15 cellular contexts compared by ENCODE assay signal in genomic region chr12:34400423-34400881, GRCh38.
DNase-seq lines count a peak whose midpoint lies in the region; ATAC-seq and TF ChIP-seq lines count a peak whose summit lies in the region.
"Had no signal": no experiment of that assay in that cellular context is flagged by ENCODE, and none has a peak within 500 bp of the region (broad histone marks: within the 10 kb centered on the region; RNA-seq: fewer than 3 reads in every experiment).

No MANE protein-coding gene starts in this region.

- no peak for TF ChIP-seq CTCF in testis (IDR thresholded peaks at IDR 0.05)

- H3K27me3 ChIP-seq in testis: no peaks in the 10 kb centered on the region
- H3K27me3 ChIP-seq: cardiac muscle cell, neutrophil, upper lobe of left lung had no signal

- H3K4me1 ChIP-seq in testis: no peaks in the 10 kb centered on the region
- H3K4me1 ChIP-seq: heart right ventricle, upper lobe of left lung had no signal

- H3K36me3 ChIP-seq in testis (ENCODE audit: low read depth, missing control alignments): no peaks in the 10 kb centered on the region
- H3K36me3 ChIP-seq: cardiac muscle cell, heart right ventricle, neutrophil, upper lobe of left lung had no signal

- intact Hi-C loops in testis (cut with DNase I; ENCODE audit: low total_unique reads): no loop called here

- no peaks in the 10 kb centered on the region for H3K9me3 ChIP-seq in testis

- no peak overlapping the region for H3K27ac ChIP-seq in testis
- H3K27ac ChIP-seq: cardiac muscle cell, heart right ventricle, neutrophil, upper lobe of left lung had no signal

- ATAC-seq in left lobe of liver (no peak), GM19023 (IDR thresholded peaks at IDR 0.05; ENCODE audit: unreplicated experiment) (no peak), HG03139 (IDR thresholded peaks at IDR 0.05; ENCODE audit: unreplicated experiment) (no peak)
- ATAC-seq: activated T-helper 17 cell treated with anti-CD3 and anti-CD28 coated beads, Interleukin-2, amount 50 U/mL, for 72 hours; heart right ventricle had no signal

- TF ChIP-seq POLR2A in testis (IDR thresholded peaks at IDR 0.05): no peak

- no peak overlapping the region for H3K4me3 ChIP-seq in testis
- H3K4me3 ChIP-seq: cardiac muscle cell, heart right ventricle, upper lobe of left lung had no signal

- DNase-seq in activated gamma-delta T cell treated with Interleukin-2 at 50 U/mL for 16 hours (peak; percentile 1), activated gamma-delta T cell (lab: John Stamatoyannopoulos, UW) (no peak), left lobe of liver (ENCODE audit: low spot score) (peak; percentile 33), testis (peak; percentile 4), GOT3 (lab: John Stamatoyannopoulos, UW) (no peak)
- peak; percentile 4 to 7 for DNase-seq in activated T-cell treated with anti-CD3 and anti-CD28 coated beads, Interleukin-2, amount 50 U/mL, for 48 hours
- DNase-seq: DMS 273 treated with DMSO at 0.1 percent for 48 hours, NCI-H1105 had no signal

- WGBS in testis, 2 donors: 60 to 61% methylated on average over 12 of the region's 12 CpGs

Comparison
In these comparisons a context has a peak if more than half of its experiments do, and no peak if none do; other contexts are left out.
1. DNase-seq: peak in activated gamma-delta T cell treated with Interleukin-2 at 50 U/mL for 16 hours (single experiment), activated T-cell treated with anti-CD3 and anti-CD28 coated beads, Interleukin-2, amount 50 U/mL, for 48 hours (2 of 2), left lobe of liver (single experiment) and testis (single experiment); none in activated gamma-delta T cell (single experiment) and GOT3 (single experiment).